Comparison of ENCODE assay signal across 30 cellular contexts in genomic region chr18:76757343-76757742, GRCh38.
A peak's percentile ranks its signal among the peaks of the same experiment; 100 is the strongest.
DNase-seq lines count a peak whose midpoint lies in the region; ATAC-seq and TF ChIP-seq lines count a peak whose summit lies in the region.
"Had no signal": no experiment of that assay in that cellular context is flagged by ENCODE, and none has a peak within 500 bp of the region (broad histone marks: within the 10 kb centered on the region; RNA-seq: fewer than 3 reads in every experiment).

No MANE protein-coding gene starts in this region.

- H3F3A ChIP-seq in GM23248 (ENCODE audit: insufficient read depth), result no peaks in the 10 kb centered on the region

- no peak overlapping the region for H3K4me3 Mint-ChIP-seq in progenitor cell of endocrine pancreas (ENCODE audit: low read depth)
- H3K4me3 Mint-ChIP-seq: activated naive CD8-positive, alpha-beta T cell treated with anti-CD3 and anti-CD28 coated beads, Interleukin-2, amount 50 U/mL, for 24 hours; CD4-positive, CD25-positive, alpha-beta regulatory T cell; natural killer cell; stimulated activated naive CD8-positive, alpha-beta T cell treated with anti-CD3 and anti-CD28 coated beads, Interleukin-15, Interleukin-2, amounts not matched to agents 100 ng/mL and 50 ng/mL, for 24 hours; T-helper 1 cell treated with Interleukin-12 subunit alpha and Interleukin-12 subunit beta and Interleukin-4 antibody, amounts not matched to agents 30 μg/mL and 1 μg/mL, for 36 hours had no signal

- no peaks in the 10 kb centered on the region; the same call in 1 of the 2 replicates for H3K4me1 ChIP-seq in GM23248 (ENCODE audit: insufficient read depth)
- H3K4me1 ChIP-seq: heart left ventricle, lower lobe of right lung, thyroid gland had no signal

- no peaks in the 10 kb centered on the region for H3K9me3 ChIP-seq in GM23248 (ENCODE audit: low read depth)
- H3K9me3 ChIP-seq: heart left ventricle, lower lobe of right lung, MG63, thyroid gland had no signal

- ATAC-seq in sciatic nerve (peak; percentile 32), HG03108 (IDR thresholded peaks at IDR 0.05; ENCODE audit: unreplicated experiment) (no peak)
- ATAC-seq: activated naive CD8-positive, alpha-beta T cell treated with anti-CD3 and anti-CD28 coated beads, Interleukin-2, amount 50 U/mL, for 24 hours; natural killer cell had no signal

- H3K4me1 Mint-ChIP-seq in progenitor cell of endocrine pancreas (ENCODE audit: low read depth), result no peaks in the 10 kb centered on the region

- H3K27ac ChIP-seq in GM23248, result no peak overlapping the region
- H3K27ac ChIP-seq: coronary artery, epithelial cell of prostate, KMS-11, lower lobe of right lung, thyroid gland had no signal

- no peaks in the 10 kb centered on the region for H3K27me3 Mint-ChIP-seq in progenitor cell of endocrine pancreas
- H3K27me3 Mint-ChIP-seq: activated naive CD8-positive, alpha-beta T cell treated with anti-CD3 and anti-CD28 coated beads, Interleukin-2, amount 50 U/mL, for 24 hours; CD4-positive, CD25-positive, alpha-beta regulatory T cell; stimulated activated naive CD8-positive, alpha-beta T cell treated with anti-CD3 and anti-CD28 coated beads, Interleukin-15, Interleukin-2, amounts not matched to agents 100 ng/mL and 50 ng/mL, for 24 hours had no signal

- H3K36me3 ChIP-seq in GM23248 (ENCODE audit: low read depth), result no peaks in the 10 kb centered on the region
- H3K36me3 ChIP-seq: heart left ventricle, lower lobe of right lung, MG63, thyroid gland had no signal

- no peak overlapping the region for H3K27ac Mint-ChIP-seq in progenitor cell of endocrine pancreas
- H3K27ac Mint-ChIP-seq: activated naive CD8-positive, alpha-beta T cell treated with anti-CD3 and anti-CD28 coated beads, Interleukin-2, amount 50 U/mL, for 24 hours; CD4-positive, CD25-positive, alpha-beta regulatory T cell; natural killer cell; stimulated activated naive CD8-positive, alpha-beta T cell treated with anti-CD3 and anti-CD28 coated beads, Interleukin-15, Interleukin-2, amounts not matched to agents 100 ng/mL and 50 ng/mL, for 24 hours had no signal

- no peak overlapping the region for H3K9ac ChIP-seq in GM23248
- H3K9ac ChIP-seq: KMS-11 had no signal

- H2AFZ ChIP-seq in GM23248, result peak overlapping the region; percentile 42

- H3K9me3 Mint-ChIP-seq in progenitor cell of endocrine pancreas (ENCODE audit: low read depth), result no peaks in the 10 kb centered on the region
- H3K9me3 Mint-ChIP-seq: natural killer cell had no signal

- H3K9me2 ChIP-seq in GM23248 (ENCODE audit: insufficient read depth), result no peaks in the 10 kb centered on the region

- in situ Hi-C loops in GM23248 (cut with MboI), result no loop called here

- H3K4me3 ChIP-seq in GM23248 (peak overlapping the region; percentile 32), fibroblast of villous mesenchyme (ENCODE audit: low read depth, low read length) (no peak overlapping the region)
- H3K4me3 ChIP-seq: coronary artery, heart left ventricle, lower lobe of right lung, MG63, thyroid gland had no signal

- H3K4me2 ChIP-seq in GM23248 (ENCODE audit: unreplicated experiment), result peak overlapping the region; percentile 43
- H3K4me2 ChIP-seq: KMS-11 had no signal

- intact Hi-C loops in sciatic nerve (cut with DNase I), result no loop called here

- no peaks in the 10 kb centered on the region for H3K36me3 Mint-ChIP-seq in progenitor cell of endocrine pancreas (ENCODE audit: insufficient read depth)
- H3K36me3 Mint-ChIP-seq: CD4-positive, CD25-positive, alpha-beta regulatory T cell; natural killer cell had no signal

- no peaks in the 10 kb centered on the region for H4K20me1 ChIP-seq in GM23248 (ENCODE audit: insufficient read depth)

- no peaks in the 10 kb centered on the region for H3K79me2 ChIP-seq in GM23248 (ENCODE audit: insufficient read depth)

- no peaks in the 10 kb centered on the region for H3K27me3 ChIP-seq in GM23248 (replicated peaks; ENCODE audit: insufficient read depth)
- H3K27me3 ChIP-seq: MG63, thyroid gland had no signal

- DNase-seq in GM23248, result peak; percentile 46
- DNase-seq in fibroblast of villous mesenchyme (ENCODE audit: low read depth), result peak; percentile 22
- no peak for DNase-seq in sciatic nerve (ENCODE audit: low spot score)
- DNase-seq in DMS79 (lab: John Stamatoyannopoulos, UW), result no peak
- no peak for DNase-seq in activated CD4-positive, alpha-beta T cell treated with anti-CD3 and anti-CD28 coated beads, Interleukin-2, amount 50 U/mL, for 48 hours
- no peak for DNase-seq in progenitor cell of endocrine pancreas (ENCODE audit: low spot score, unreplicated experiment)
- DNase-seq: activated CD4-positive, alpha-beta T cell treated with anti-CD3 and anti-CD28 coated beads, Interleukin-2, amount 50 U/mL, for 4 hours; activated naive CD4-positive, alpha-beta T cell; activated naive CD8-positive, alpha-beta T cell treated with anti-CD3 and anti-CD28 coated beads, Interleukin-2, amount 50 U/mL, for 24 hours; caudate nucleus; CD4-positive, CD25-positive, alpha-beta regulatory T cell; effector CD8-positive, alpha-beta T cell; H7; heart left ventricle; lower lobe of right lung; MG63; natural killer cell; NCI-H1105 treated with DMSO at 0.1 percent for 48 hours; NCI-H187 treated with DMSO at 0.1 percent for 48 hours; NCI-H2171 treated with DMSO at 0.1 percent for 48 hours; NCI-H510A treated with DMSO at 0.1 percent for 48 hours; nucleus accumbens; stimulated activated CD4-positive, alpha-beta T cell treated with anti-CD3 and anti-CD28 coated beads, Interleukin-2, amount 100 ng/mL, for 24 hours had no signal

- WGBS in GM23248 (ENCODE audit: low coverage in 1 of 2, low lambda C conversion rate in 2 of 2, missing lambda C conversion rate in 2 of 2), 2 experiments, result 40 to 44% methylated on average over 15 of the region's 15 CpGs

- TF ChIP-seq CTCF in fibroblast of villous mesenchyme (IDR thresholded peaks at IDR 0.05; ENCODE audit: insufficient read depth, low read depth, low read length), result no peak
- TF ChIP-seq CTCF in progenitor cell of endocrine pancreas (IDR thresholded peaks at IDR 0.05; ENCODE audit: unreplicated experiment), result no peak

Comparison
In these comparisons a context has a peak if more than half of its experiments do, and no peak if none do; other contexts are left out.
1. DNase-seq: peak in GM23248 (single experiment) and fibroblast of villous mesenchyme (single experiment); none in sciatic nerve (single experiment), DMS79 (single experiment), activated CD4-positive, alpha-beta T cell treated with anti-CD3 and anti-CD28 coated beads, Interleukin-2, amount 50 U/mL, for 48 hours (0 of 2) and progenitor cell of endocrine pancreas (single experiment).